17 cellular contexts compared by ENCODE assay signal in genomic region chr12:94849411-94849976, GRCh38.
"Had no signal": no experiment of that assay in that cellular context is flagged by ENCODE, and none has a peak within 500 bp of the region (broad histone marks: within the 10 kb centered on the region; RNA-seq: fewer than 3 reads in every experiment).

No MANE protein-coding gene starts in this region.

- H3K36me3 ChIP-seq: cardiac muscle cell, lower lobe of right lung, sigmoid colon, spleen had no signal

- FAIRE-seq: colon, endometrium had no signal

- H3K27ac ChIP-seq: cardiac muscle cell, lower lobe of right lung, psoas muscle, sigmoid colon, spleen, testis, VCaP had no signal

- H3K4me1 Mint-ChIP-seq: activated CD4-positive, alpha-beta T cell treated with anti-CD3 and anti-CD28 coated beads for 36 hours had no signal

- DNase-seq: activated CD4-positive, alpha-beta T cell treated with anti-CD3 and anti-CD28 coated beads for 36 hours; activated CD8-positive, alpha-beta T cell treated with anti-CD3 and anti-CD28 coated beads for 36 hours; activated effector memory CD4-positive, alpha-beta T cell treated with Interleukin-2 at 50 U/mL for 16 hours; activated T-cell treated with anti-CD3 and anti-CD28 coated beads, Interleukin-2, amount 50 U/mL, for 4 hours; left cardiac atrium; lower lobe of right lung; midbrain; psoas muscle; sigmoid colon; spleen; testis had no signal

- H3K27me3 ChIP-seq: cardiac muscle cell, sigmoid colon, testis had no signal

- H3K4me3 Mint-ChIP-seq: activated CD4-positive, alpha-beta T cell treated with anti-CD3 and anti-CD28 coated beads for 36 hours; activated CD8-positive, alpha-beta T cell treated with anti-CD3 and anti-CD28 coated beads for 36 hours; activated T-cell treated with anti-CD3 and anti-CD28 coated beads, Interleukin-2, amount 50 U/mL, for 4 hours; stimulated activated naive CD8-positive, alpha-beta T cell treated with anti-CD3 and anti-CD28 coated beads, Interleukin-15, Interleukin-2, amounts not matched to agents 100 ng/mL and 50 ng/mL, for 24 hours had no signal

- H3K9me3 ChIP-seq: lower lobe of right lung, psoas muscle, sigmoid colon, spleen, testis had no signal

- H3K9me3 Mint-ChIP-seq: activated CD8-positive, alpha-beta T cell treated with anti-CD3 and anti-CD28 coated beads for 36 hours; activated naive CD4-positive, alpha-beta T cell treated with anti-CD3 and anti-CD28 coated beads, Interleukin-2, amount 50 U/mL, for 72 hours; activated T-cell treated with anti-CD3 and anti-CD28 coated beads, Interleukin-2, amount 50 U/mL, for 4 hours; stimulated activated naive CD8-positive, alpha-beta T cell treated with anti-CD3 and anti-CD28 coated beads, Interleukin-15, Interleukin-2, amounts not matched to agents 100 ng/mL and 50 ng/mL, for 24 hours had no signal

- H3K4me3 ChIP-seq: cardiac muscle cell, lower lobe of right lung, psoas muscle, sigmoid colon, spleen, testis had no signal

- H3K4me1 ChIP-seq: lower lobe of right lung, psoas muscle, sigmoid colon, spleen, testis had no signal

- ATAC-seq: activated CD4-positive, alpha-beta T cell treated with anti-CD3 and anti-CD28 coated beads for 36 hours; activated CD8-positive, alpha-beta T cell treated with anti-CD3 and anti-CD28 coated beads for 36 hours; activated naive CD4-positive, alpha-beta T cell treated with anti-CD3 and anti-CD28 coated beads, Interleukin-2, amount 50 U/mL, for 72 hours; activated T-cell treated with anti-CD3 and anti-CD28 coated beads, Interleukin-2, amount 50 U/mL, for 4 hours; left cardiac atrium; psoas muscle had no signal

- H3K36me3 Mint-ChIP-seq: activated naive CD4-positive, alpha-beta T cell treated with anti-CD3 and anti-CD28 coated beads, Interleukin-2, amount 50 U/mL, for 72 hours had no signal

- H3K27ac Mint-ChIP-seq: activated CD4-positive, alpha-beta T cell treated with anti-CD3 and anti-CD28 coated beads for 36 hours; activated CD8-positive, alpha-beta T cell treated with anti-CD3 and anti-CD28 coated beads for 36 hours; activated naive CD4-positive, alpha-beta T cell treated with anti-CD3 and anti-CD28 coated beads, Interleukin-2, amount 50 U/mL, for 72 hours; stimulated activated naive CD8-positive, alpha-beta T cell treated with anti-CD3 and anti-CD28 coated beads, Interleukin-15, Interleukin-2, amounts not matched to agents 100 ng/mL and 50 ng/mL, for 24 hours had no signal
